ENCODE assay signal across 24 cellular contexts in genomic region chr2:134838143-134838620, GRCh38. TPM values are rescaled to one million over a fixed set of nuclear protein-coding genes. Genes with fewer than 3 reads are reported as not detected.
DNase-seq lines count a peak whose midpoint lies in the region; ATAC-seq, FAIRE-seq and TF ChIP-seq lines count a peak whose summit lies in the region.
"Had no signal": no experiment of that assay in that cellular context is flagged by ENCODE, and none has a peak within 500 bp of the region (broad histone marks: within the 10 kb centered on the region; RNA-seq: fewer than 3 reads in every experiment).

ACMSD (plus strand) TSS chr2:134838616; CDS start chr2:134838683, 67 bp downstream.

- peak within 1 kb of the TSS; percentile 53 to 55 for H3K27ac ChIP-seq in A549
- peak within 1 kb of the TSS; percentile 93 for H3K27ac ChIP-seq in PC-3 (ENCODE audit: low read length)
- H3K27ac ChIP-seq in ascending aorta: no peak within 1 kb of the TSS
- no peak within 1 kb of the TSS for H3K27ac ChIP-seq in esophagus squamous epithelium
- H3K27ac ChIP-seq: KMS-11, prostate gland, spleen had no signal

- H3K9me3 Mint-ChIP-seq in nephron: peaks cover 30% of the 10 kb centered on the region

- H3K27me3 Mint-ChIP-seq in nephron (ENCODE audit: low read depth): peaks cover 3% of the 10 kb centered on the region

- no peak for TF ChIP-seq RAD21 in A549 (conservative IDR thresholded peaks at IDR 0.05 in 1 of 2, IDR thresholded peaks at IDR 0.05 in 1 of 2)

- H3K9me2 ChIP-seq in PC-3 (replicated peaks; ENCODE audit: low read length): no peaks in the 10 kb centered on the region

- POLR2A ChIA-PET in A549 (lab: Yijun Ruan, JAX): no interaction called here
- POLR2A ChIA-PET in PC-3 (lab: Charles Lee; ENCODE audit: unreplicated experiment): no interaction called here

- peak within 1 kb of the TSS; percentile 61 for H3K9ac ChIP-seq in PC-3 (ENCODE audit: low read length)
- H3K9ac ChIP-seq: KMS-11 had no signal

- H3K9me3 ChIP-seq in A549: peaks cover 18% of the 10 kb centered on the region; the same call in 2 of the 3 replicates
- H3K9me3 ChIP-seq in PC-3 (ENCODE audit: low read length): peaks cover 9% of the 10 kb centered on the region; the same call in 1 of the 2 replicates
- H3K9me3 ChIP-seq in ascending aorta: peaks cover 0 to 8% of the 10 kb centered on the region in 2 donors
- peaks cover 0 to 6% (median 0%) of the 10 kb centered on the region in 3 donors for H3K9me3 ChIP-seq in esophagus squamous epithelium
- H3K9me3 ChIP-seq: prostate gland had no signal

- FAIRE-seq in A549 (lab: Jason Lieb, UNC): peak; percentile 32
- FAIRE-seq in islet of Langerhans (lab: Jason Lieb, UNC): peak; percentile 89
- FAIRE-seq: bronchial epithelial cell had no signal

- no peaks in the 10 kb centered on the region for H3K27me3 ChIP-seq in PC-3 (ENCODE audit: low read length)
- no peaks in the 10 kb centered on the region for H3K27me3 ChIP-seq in ascending aorta
- H3K27me3 ChIP-seq in esophagus squamous epithelium: no peaks in the 10 kb centered on the region
- H3K27me3 ChIP-seq: spleen had no signal

- BruUV-seq in PC-3 (replicated peaks; lab: Mats Ljungman, UMichigan): no TSS peak

- TF ChIP-seq POLR2A in A549 (IDR thresholded peaks at IDR 0.05; ENCODE audit: low read length) (no peak), esophagus squamous epithelium (IDR thresholded peaks at IDR 0.05) (no peak)

- H3K4me2 ChIP-seq in A549 (peak within 1 kb of the TSS; percentile 52), PC-3 (ENCODE audit: low read length) (peak within 1 kb of the TSS; percentile 66)
- H3K4me2 ChIP-seq: KMS-11 had no signal

- H3K4me1 ChIP-seq in A549 (peaks cover 27% of the 10 kb centered on the region; the same call in 2 of the 3 replicates), PC-3 (ENCODE audit: insufficient read depth, low read length) (peaks cover 31% of the 10 kb centered on the region), ascending aorta (no peaks in the 10 kb centered on the region), esophagus squamous epithelium (no peaks in the 10 kb centered on the region)
- H3K4me1 ChIP-seq: prostate gland, spleen had no signal

- CTCF ChIA-PET in A549 (lab: Yijun Ruan, JAX): no interaction called here
- CTCF ChIA-PET in PC-3 (lab: Charles Lee): no interaction called here

- no peaks in the 10 kb centered on the region for H4K20me1 ChIP-seq in PC-3 (ENCODE audit: low read length)

- ATAC-seq in A549 (no peak), PC-3 (no peak), HG03565 (IDR thresholded peaks at IDR 0.05; ENCODE audit: unreplicated experiment) (no peak)

- TF ChIP-seq EP300 in A549 (IDR thresholded peaks at IDR 0.05): no peak

- H3K4me3 Mint-ChIP-seq in nephron: peak within 1 kb of the TSS; percentile 54 to 73 (median 66)
- H3K4me3 Mint-ChIP-seq: activated B cell treated with CpG ODN at 0.5 μM for 24 hours; activated CD4-positive, alpha-beta memory T cell treated with anti-CD3 and anti-CD28 coated beads for 36 hours; CD14-positive monocyte had no signal

- no peak within 1 kb of the TSS for H3K4me3 ChIP-seq in A549
- no peak within 1 kb of the TSS for H3K4me3 ChIP-seq in PC-3 (ENCODE audit: low read length)
- no peak within 1 kb of the TSS for H3K4me3 ChIP-seq in ascending aorta
- no peak within 1 kb of the TSS for H3K4me3 ChIP-seq in esophagus squamous epithelium
- H3K4me3 ChIP-seq: prostate gland, spleen had no signal

- DNase-seq in A549 (ENCODE audit: low read depth in 1 of 2, low spot score in 1 of 2): no peak
- no peak for DNase-seq in PC-3
- no peak for DNase-seq in NAMALWA (ENCODE audit: low spot score)
- no peak for DNase-seq in ascending aorta (ENCODE audit: low spot score in 2 of 2)
- DNase-seq in esophagus squamous epithelium (lab: John Stamatoyannopoulos, UW): no peak
- DNase-seq: activated B cell treated with CpG ODN at 0.5 μM for 24 hours; activated CD4-positive, alpha-beta memory T cell treated with anti-CD3 and anti-CD28 coated beads for 36 hours; activated gamma-delta T cell; hippocampal formation; MV-4-11; NCI-H1694 treated with DMSO at 0.1 percent for 48 hours; NCI-H774; spleen; stimulated activated CD4-positive, alpha-beta T cell treated with anti-CD3 and anti-CD28 coated beads, Interleukin-4, amount 100 ng/mL, for 24 hours had no signal

- H3F3A ChIP-seq in PC-3 (ENCODE audit: low read length, unreplicated experiment): peaks cover 11% of the 10 kb centered on the region

- intact Hi-C loops in PC-3 (cut with micrococcal nuclease): loop anchor here (5.0 kb wide), 1 partner anchor 1109 kb away; no protein-coding TSS in a partner anchor
- intact Hi-C loops in ascending aorta (cut with DNase I): no loop called here
- intact Hi-C loops in esophagus squamous epithelium (cut with DNase I): no loop called here

- H3K36me3 ChIP-seq in PC-3 (ENCODE audit: low read depth, low read length): no peaks in the 10 kb centered on the region; the same call in 1 of the 2 replicates
- H3K36me3 ChIP-seq in ascending aorta: no peaks in the 10 kb centered on the region
- H3K36me3 ChIP-seq in esophagus squamous epithelium: no peaks in the 10 kb centered on the region
- H3K36me3 ChIP-seq: prostate gland, spleen had no signal

- H3K4me1 Mint-ChIP-seq in nephron: peaks cover 8% of the 10 kb centered on the region
- H3K4me1 Mint-ChIP-seq: activated B cell treated with CpG ODN at 0.5 μM for 24 hours, CD14-positive monocyte had no signal

- H2AFZ ChIP-seq in PC-3 (ENCODE audit: low read length): peak within 1 kb of the TSS; percentile 55

- no peaks in the 10 kb centered on the region for H3K79me2 ChIP-seq in PC-3 (ENCODE audit: low read length)

- H3K27ac Mint-ChIP-seq in nephron: peak within 1 kb of the TSS; percentile 88 to 94 (median 93)
- H3K27ac Mint-ChIP-seq: activated B cell treated with CpG ODN at 0.5 μM for 24 hours; activated CD4-positive, alpha-beta memory T cell treated with anti-CD3 and anti-CD28 coated beads for 36 hours; CD14-positive monocyte had no signal

- peaks cover 4% of the 10 kb centered on the region for H3K36me3 Mint-ChIP-seq in nephron (ENCODE audit: low read depth)
- H3K36me3 Mint-ChIP-seq: activated CD4-positive, alpha-beta memory T cell treated with anti-CD3 and anti-CD28 coated beads for 36 hours; CD14-positive monocyte had no signal

- no peak for TF ChIP-seq CTCF in A549 (IDR thresholded peaks at IDR 0.05)
- no peak for TF ChIP-seq CTCF in PC-3 (conservative IDR thresholded peaks at IDR 0.05; ENCODE audit: low read depth, low read length)
- no peak for TF ChIP-seq CTCF in nephron (IDR thresholded peaks at IDR 0.05; ENCODE audit: unreplicated experiment in 3 of 3)
- TF ChIP-seq CTCF in ascending aorta (IDR thresholded peaks at IDR 0.05): no peak
- TF ChIP-seq CTCF in esophagus squamous epithelium (IDR thresholded peaks at IDR 0.05): no peak

TF ChIP-seq in A549, 52 proteins besides CTCF, POLR2A, EP300 and RAD21 (continues in another document):
- TF ChIP-seq, protein P1, sequence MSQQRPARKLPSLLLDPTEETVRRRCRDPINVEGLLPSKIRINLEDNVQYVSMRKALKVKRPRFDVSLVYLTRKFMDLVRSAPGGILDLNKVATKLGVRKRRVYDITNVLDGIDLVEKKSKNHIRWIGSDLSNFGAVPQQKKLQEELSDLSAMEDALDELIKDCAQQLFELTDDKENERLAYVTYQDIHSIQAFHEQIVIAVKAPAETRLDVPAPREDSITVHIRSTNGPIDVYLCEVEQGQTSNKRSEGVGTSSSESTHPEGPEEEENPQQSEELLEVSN (IDR thresholded peaks at IDR 0.05; ENCODE audit: borderline replicate concordance, low read depth): no peak
- TF ChIP-seq ZNF302 (CRISPR knock-in tag; IDR thresholded peaks at IDR 0.05): no peak
- TF ChIP-seq HMGXB4 (CRISPR knock-in tag; IDR thresholded peaks at IDR 0.05; ENCODE audit: borderline replicate concordance): no peak
- TF ChIP-seq BHLHE40 (IDR thresholded peaks at IDR 0.05; ENCODE audit: low read depth, low read length): no peak
- no peak for TF ChIP-seq SREBF2 (IDR thresholded peaks at IDR 0.05)
- no peak for TF ChIP-seq NFE2L2 (conservative IDR thresholded peaks at IDR 0.05; ENCODE audit: low read length)
- no peak for TF ChIP-seq TFCP2L1 (CRISPR knock-in tag; IDR thresholded peaks at IDR 0.05)
- TF ChIP-seq, protein P2, sequence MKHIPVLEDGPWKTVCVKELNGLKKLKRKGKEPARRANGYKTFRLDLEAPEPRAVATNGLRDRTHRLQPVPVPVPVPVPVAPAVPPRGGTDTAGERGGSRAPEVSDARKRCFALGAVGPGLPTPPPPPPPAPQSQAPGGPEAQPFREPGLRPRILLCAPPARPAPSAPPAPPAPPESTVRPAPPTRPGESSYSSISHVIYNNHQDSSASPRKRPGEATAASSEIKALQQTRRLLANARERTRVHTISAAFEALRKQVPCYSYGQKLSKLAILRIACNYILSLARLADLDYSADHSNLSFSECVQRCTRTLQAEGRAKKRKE (CRISPR knock-in tag; IDR thresholded peaks at IDR 0.05; ENCODE audit: low read depth): no peak
- TF ChIP-seq ESRRA (IDR thresholded peaks at IDR 0.05; ENCODE audit: borderline replicate concordance, low read length): no peak
- TF ChIP-seq ZFP36 (IDR thresholded peaks at IDR 0.05; ENCODE audit: borderline replicate concordance, partially characterized antibody): no peak
- TF ChIP-seq, protein P3, sequence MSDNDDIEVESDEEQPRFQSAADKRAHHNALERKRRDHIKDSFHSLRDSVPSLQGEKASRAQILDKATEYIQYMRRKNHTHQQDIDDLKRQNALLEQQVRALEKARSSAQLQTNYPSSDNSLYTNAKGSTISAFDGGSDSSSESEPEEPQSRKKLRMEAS (IDR thresholded peaks at IDR 0.05): no peak
- no peak for TF ChIP-seq GATA3 (IDR thresholded peaks at IDR 0.05; ENCODE audit: borderline replicate concordance)

RNA-seq across cellular contexts. Expression of gene ACMSD, which starts in this region (rescaled TPM):
- 0.09 and 0.13 TPM in 2 replicates for polyA plus RNA-seq in A549 (2011; rRNA removed)
- not detected in 2 replicates for polyA plus RNA-seq in A549 (2012; cell fraction: cytosol; rRNA removed)
- polyA plus RNA-seq in A549 (2012; cell fraction: nucleus; rRNA removed): not detected in 2 replicates
- not detected in 3 replicates for polyA plus RNA-seq in A549 (2017; fragmentation: RNase III; extraction: RNeasy Plus Mini Kit Qiagen cat#74134 plus additional on column Dnase treatment)
- 0.19 TPM in 1 of 2 replicates, not detected in the other for polyA minus RNA-seq in A549 (2011; rRNA and poly(A)+ RNA removed)
- not detected in 2 replicates for total RNA-seq in PC-3 (2014; rRNA removed)
- total RNA-seq in ascending aorta: not detected
- total RNA-seq in esophagus squamous epithelium: not detected
- total RNA-seq: activated B cell treated with CpG ODN at 0.5 μM for 24 hours; activated CD4-positive, alpha-beta memory T cell treated with anti-CD3 and anti-CD28 coated beads for 36 hours; bronchial epithelial cell; fibroblast of villous mesenchyme; prostate gland; RPMI7951; spleen; ureter had no signal
- polyA plus RNA-seq: CD14-positive monocyte, spleen had no signal

Comparison
In these comparisons a context has a peak if more than half of its experiments do, and no peak if none do; other contexts are left out.
1. H3K27ac ChIP-seq: peak in A549 (2 of 2) and PC-3 (single experiment); none in ascending aorta (0 of 2) and esophagus squamous epithelium (0 of 4).